13 cellular contexts compared by ENCODE assay signal in genomic region chr3:58588030-58588614, GRCh38. TPM values are rescaled to one million over a fixed set of nuclear protein-coding genes. Genes with fewer than 3 reads are reported as not detected.
A peak's percentile ranks its signal among the peaks of the same experiment; 100 is the strongest.
DNase-seq lines count a peak whose midpoint lies in the region; ATAC-seq and TF ChIP-seq lines count a peak whose summit lies in the region.
"Had no signal": no experiment of that assay in that cellular context is flagged by ENCODE, and none has a peak within 500 bp of the region (broad histone marks: within the 10 kb centered on the region; RNA-seq: fewer than 3 reads in every experiment).

No MANE protein-coding gene starts in this region.

- no peak for TF ChIP-seq CTCF in fibroblast of mammary gland (conservative IDR thresholded peaks at IDR 0.05; ENCODE audit: control insufficient read depth, insufficient read depth, low read depth, low read length)

- no peak for ATAC-seq in activated naive CD8-positive, alpha-beta T cell treated with anti-CD3 and anti-CD28 coated beads, Interleukin-2, amount 50 U/mL, for 24 hours
- no peak for ATAC-seq in left colon
- ATAC-seq: T-cell had no signal

- H3K27ac Mint-ChIP-seq in activated naive CD8-positive, alpha-beta T cell treated with anti-CD3 and anti-CD28 coated beads, Interleukin-2, amount 50 U/mL, for 24 hours, result no peak overlapping the region
- no peak overlapping the region for H3K27ac Mint-ChIP-seq in activated naive CD8-positive, alpha-beta T cell treated with anti-CD3 and anti-CD28 coated beads for 36 hours
- H3K27ac Mint-ChIP-seq: immature natural killer cell, T-cell had no signal

- H3K36me3 Mint-ChIP-seq in activated naive CD8-positive, alpha-beta T cell treated with anti-CD3 and anti-CD28 coated beads, Interleukin-2, amount 50 U/mL, for 24 hours (ENCODE audit: low read depth), result peaks cover 5% of the 10 kb centered on the region
- peaks cover 4% of the 10 kb centered on the region for H3K36me3 Mint-ChIP-seq in activated naive CD8-positive, alpha-beta T cell treated with anti-CD3 and anti-CD28 coated beads for 36 hours
- H3K36me3 Mint-ChIP-seq: T-cell had no signal

- DNase-seq in activated naive CD8-positive, alpha-beta T cell treated with anti-CD3 and anti-CD28 coated beads, Interleukin-2, amount 50 U/mL, for 24 hours, result peak; percentile 19
- DNase-seq in activated naive CD8-positive, alpha-beta T cell treated with anti-CD3 and anti-CD28 coated beads for 36 hours, result no peak
- DNase-seq in RPMI8226 (peak; percentile 21), fibroblast of mammary gland (ENCODE audit: low read depth) (peak; percentile 29), retina (peak; percentile 48), NCI-H1048 (lab: John Stamatoyannopoulos, UW) (no peak), left colon (no peak), GF-D8 (lab: John Stamatoyannopoulos, UW) (no peak)
- DNase-seq: immature natural killer cell; NCI-H1436 treated with DMSO at 0.1 percent for 48 hours; NK-92 treated with Interleukin-12 subunit alpha and Interleukin-12 subunit beta, amount 100 ng/mL, for 24 hours; stimulated activated CD4-positive, alpha-beta T cell treated with anti-CD3 and anti-CD28 coated beads, Interleukin-2, amount 100 ng/mL, for 48 hours; T-cell had no signal

- H3K9me3 Mint-ChIP-seq in activated naive CD8-positive, alpha-beta T cell treated with anti-CD3 and anti-CD28 coated beads, Interleukin-2, amount 50 U/mL, for 24 hours, result no peaks in the 10 kb centered on the region
- peaks cover 2% of the 10 kb centered on the region for H3K9me3 Mint-ChIP-seq in activated naive CD8-positive, alpha-beta T cell treated with anti-CD3 and anti-CD28 coated beads for 36 hours
- H3K9me3 Mint-ChIP-seq: T-cell had no signal

- intact Hi-C loops in left colon (cut with DNase I, micrococcal nuclease), result no loop called here

- H3K27me3 Mint-ChIP-seq in activated naive CD8-positive, alpha-beta T cell treated with anti-CD3 and anti-CD28 coated beads, Interleukin-2, amount 50 U/mL, for 24 hours, result peaks cover 52% of the 10 kb centered on the region
- H3K27me3 Mint-ChIP-seq in activated naive CD8-positive, alpha-beta T cell treated with anti-CD3 and anti-CD28 coated beads for 36 hours, result peaks cover 53% of the 10 kb centered on the region

- H3K4me3 ChIP-seq in fibroblast of mammary gland (ENCODE audit: control insufficient read depth, low read depth, low read length), result no peak overlapping the region

- no peak overlapping the region for H3K4me3 Mint-ChIP-seq in activated naive CD8-positive, alpha-beta T cell treated with anti-CD3 and anti-CD28 coated beads, Interleukin-2, amount 50 U/mL, for 24 hours
- H3K4me3 Mint-ChIP-seq in activated naive CD8-positive, alpha-beta T cell treated with anti-CD3 and anti-CD28 coated beads for 36 hours, result no peak overlapping the region
- H3K4me3 Mint-ChIP-seq: T-cell had no signal

- peaks cover 19% of the 10 kb centered on the region for H3K4me1 Mint-ChIP-seq in activated naive CD8-positive, alpha-beta T cell treated with anti-CD3 and anti-CD28 coated beads, Interleukin-2, amount 50 U/mL, for 24 hours
- peaks cover 16% of the 10 kb centered on the region for H3K4me1 Mint-ChIP-seq in activated naive CD8-positive, alpha-beta T cell treated with anti-CD3 and anti-CD28 coated beads for 36 hours

RNA-seq across cellular contexts. Expression of gene FAM107A, which starts 10.9 kb away (rescaled TPM):
- not detected for total RNA-seq in activated naive CD8-positive, alpha-beta T cell treated with anti-CD3 and anti-CD28 coated beads for 36 hours
- total RNA-seq in left colon, result 10 to 100 TPM in 1 of 2 donors, 1 to 10 TPM in 1; 7.8 to 10.2 TPM

RNA-seq across cellular contexts. Expression of gene ACOX2, which starts 51.1 kb away (rescaled TPM):
- not detected for total RNA-seq in activated naive CD8-positive, alpha-beta T cell treated with anti-CD3 and anti-CD28 coated beads for 36 hours
- total RNA-seq in left colon, result 10 to 100 TPM; 17.0 to 17.8 TPM

Comparison
In these comparisons a context has a peak if more than half of its experiments do, and no peak if none do; other contexts are left out.
1. DNase-seq: peak in activated naive CD8-positive, alpha-beta T cell treated with anti-CD3 and anti-CD28 coated beads, Interleukin-2, amount 50 U/mL, for 24 hours (single experiment), RPMI8226 (single experiment), fibroblast of mammary gland (single experiment) and retina (single experiment); none in activated naive CD8-positive, alpha-beta T cell treated with anti-CD3 and anti-CD28 coated beads for 36 hours (single experiment), NCI-H1048 (single experiment), left colon (0 of 2) and GF-D8 (single experiment).
2. RNA of gene FAM107A, which starts 10.9 kb away (total RNA-seq): 7.8 to 10.2 TPM in left colon; not detected in activated naive CD8-positive, alpha-beta T cell treated with anti-CD3 and anti-CD28 coated beads for 36 hours; every median in the first group is over 4 times any median in the second.
3. RNA of gene ACOX2, which starts 51.1 kb away (total RNA-seq): 17.0 to 17.8 TPM in left colon; not detected in activated naive CD8-positive, alpha-beta T cell treated with anti-CD3 and anti-CD28 coated beads for 36 hours; every median in the first group is over 10 times any median in the second.